ENCODE assay signal across 17 cellular contexts in the genomic region with DNA sequence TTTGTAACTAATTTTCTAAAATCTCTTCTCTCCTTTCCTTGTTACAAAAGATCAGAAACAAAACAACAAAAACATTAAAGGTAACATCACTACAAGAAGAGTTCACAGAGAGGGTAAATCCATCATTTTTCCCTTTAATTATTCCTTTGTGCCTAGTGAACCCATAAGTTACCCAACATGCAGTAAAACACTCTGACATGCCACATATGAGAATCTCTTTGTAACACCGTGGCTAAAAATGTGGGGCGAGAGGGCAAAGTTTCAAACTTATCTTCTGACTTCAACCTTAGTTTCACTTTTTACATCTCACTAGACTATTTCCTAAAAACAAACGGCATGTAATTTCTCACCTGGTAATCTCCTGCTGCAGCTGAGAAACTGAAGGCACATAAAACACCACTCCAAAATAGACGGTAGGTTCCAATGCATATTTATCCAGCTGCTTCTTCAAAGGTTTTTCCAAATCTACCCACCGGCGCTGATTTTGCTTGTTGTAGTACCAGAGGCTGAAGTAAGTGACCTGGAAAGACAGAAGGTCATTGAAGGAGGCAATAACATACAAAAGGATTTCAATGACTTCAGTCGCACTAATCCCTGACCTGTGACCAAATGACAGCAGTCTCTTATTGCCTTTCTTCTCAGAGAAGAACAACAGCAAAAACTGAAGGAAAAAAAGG.
DNase-seq lines count a peak whose midpoint lies in the region; ATAC-seq lines count a peak whose summit lies in the region.
"Had no signal": no experiment of that assay in that cellular context is flagged by ENCODE, and none has a peak within 500 bp of the region (broad histone marks: within the 10 kb centered on the region; RNA-seq: fewer than 3 reads in every experiment).

No MANE protein-coding gene starts in this region.

- H3K4me1 ChIP-seq in duodenal mucosa (ENCODE audit: control insufficient read depth in 1 of 2, insufficient read depth in 2 of 2, low read length in 2 of 2) (peaks cover 15 to 22% of the 10 kb centered on the region in 2 donors), mucosa of stomach (ENCODE audit: control insufficient read depth, insufficient read depth, low read length) (peaks cover 17% of the 10 kb centered on the region)

- DNase-seq in COLO668 (lab: John Stamatoyannopoulos, UW; ENCODE audit: unreplicated experiment) (peak; percentile 16), cortex of kidney (lab: John Stamatoyannopoulos, UW) (no peak), NCI-H2107 (lab: John Stamatoyannopoulos, UW) (no peak), HuH-7.5 (ENCODE audit: low spot score) (no peak)
- DNase-seq: activated CD4-positive, alpha-beta T cell treated with anti-CD3 and anti-CD28 coated beads for 1 hour; activated T-cell treated with anti-CD3 and anti-CD28 coated beads, Interleukin-2, amount 50 U/mL, for 48 hours; adrenal gland; Calu3; NCI-H2081; SIG-M5; stimulated activated CD4-positive, alpha-beta T cell treated with anti-CD3 and anti-CD28 coated beads, Interleukin-2, amount 100 ng/mL, for 48 hours; stimulated activated CD8-positive, alpha-beta memory T cell treated with anti-CD3 and anti-CD28 coated beads, Interleukin-4, amount 100 ng/mL, for 48 hours had no signal

- no peaks in the 10 kb centered on the region for H3K36me3 ChIP-seq in duodenal mucosa (ENCODE audit: control insufficient read depth in 1 of 2, insufficient read depth in 2 of 2, low read length in 2 of 2)
- H3K36me3 ChIP-seq in mucosa of stomach (ENCODE audit: control insufficient read depth, insufficient read depth, low read length): no peaks in the 10 kb centered on the region
- H3K36me3 ChIP-seq: adrenal gland had no signal

- H3K9me3 ChIP-seq in duodenal mucosa (ENCODE audit: control insufficient read depth in 1 of 2, low read length in 2 of 2) (no peaks in the 10 kb centered on the region), mucosa of stomach (ENCODE audit: control insufficient read depth, low read length) (no peaks in the 10 kb centered on the region)
- H3K9me3 ChIP-seq: adrenal gland, tibial nerve had no signal

- no peaks in the 10 kb centered on the region for H3K27me3 ChIP-seq in duodenal mucosa (ENCODE audit: control insufficient read depth in 1 of 2, insufficient read depth in 2 of 2, low read length in 2 of 2)
- no peaks in the 10 kb centered on the region for H3K27me3 ChIP-seq in mucosa of stomach (ENCODE audit: control insufficient read depth, insufficient read depth, low read length)
- H3K27me3 ChIP-seq: adrenal gland, tibial nerve had no signal

- H3K9ac ChIP-seq in duodenal mucosa (ENCODE audit: low read depth in 1 of 2, low read length in 2 of 2) (peak overlapping the region in 1 of 2 donors; percentile 10), mucosa of stomach (ENCODE audit: low read length) (peak overlapping the region; percentile 2)

- ATAC-seq in GM19351 (IDR thresholded peaks at IDR 0.05; ENCODE audit: unreplicated experiment) (peak; percentile 54), HG02981 (IDR thresholded peaks at IDR 0.05; ENCODE audit: unreplicated experiment) (no peak)

- peak overlapping the region; percentile 61 to 65 for H3K4me3 ChIP-seq in duodenal mucosa (ENCODE audit: low read depth in 1 of 2, low read length in 2 of 2)
- no peak overlapping the region for H3K4me3 ChIP-seq in mucosa of stomach (ENCODE audit: low read length)
- H3K4me3 ChIP-seq: tibial nerve had no signal

- no peak overlapping the region for H3K27ac ChIP-seq in duodenal mucosa (ENCODE audit: low read depth, low read length)
